In genomic region chr3:41241800-41242571, GRCh38 we compare ENCODE assay signal across 3 cellular contexts.
TF ChIP-seq lines count a peak whose summit lies in the region.

No MANE protein-coding gene starts in this region.

TF ChIP-seq in SK-N-SH treated with all-trans-retinoic acid at 6 μM for 48 hours, 23 proteins besides CTCF, POLR2A, EP300 and RAD21:
- TF ChIP-seq OSR1 (CRISPR knock-in tag; IDR thresholded peaks at IDR 0.05) (no peak), PATZ1 (CRISPR knock-in tag; IDR thresholded peaks at IDR 0.05; ENCODE audit: borderline replicate concordance) (0 out of 2 replicates have a peak, but pooled peaks have one; percentile 16), ISL1 (CRISPR knock-in tag; IDR thresholded peaks at IDR 0.05) (no peak), RARB (CRISPR knock-in tag; IDR thresholded peaks at IDR 0.05) (no peak)

TF ChIP-seq in SK-N-SH, 30 proteins besides CTCF, POLR2A, EP300 and RAD21:
- no peak for TF ChIP-seq FOSL2 (IDR thresholded peaks at IDR 0.05; ENCODE audit: borderline replicate concordance, low read depth)
- no peak for TF ChIP-seq RXRA (IDR thresholded peaks at IDR 0.05; ENCODE audit: borderline replicate concordance, low read depth)
- TF ChIP-seq POLR2AphosphoS5 (IDR thresholded peaks at IDR 0.05; ENCODE audit: low read depth, low read length) = no peak
- TF ChIP-seq TAF1 (IDR thresholded peaks at IDR 0.05; ENCODE audit: borderline replicate concordance, low read depth, low read length) = no peak
- TF ChIP-seq TEAD4 (IDR thresholded peaks at IDR 0.05; ENCODE audit: borderline replicate concordance, insufficient read depth) = no peak
- no peak for TF ChIP-seq FOXM1 (IDR thresholded peaks at IDR 0.05; ENCODE audit: low read depth)
- TF ChIP-seq PBX3 (IDR thresholded peaks at IDR 0.05) = no peak
- TF ChIP-seq RFX5 (IDR thresholded peaks at IDR 0.05; ENCODE audit: low read length) = no peak
- no peak for TF ChIP-seq NRF1 (IDR thresholded peaks at IDR 0.05; ENCODE audit: low read depth, low read length)
- TF ChIP-seq TCF12 (IDR thresholded peaks at IDR 0.05) = no peak
- no peak for TF ChIP-seq REST (IDR thresholded peaks at IDR 0.05; ENCODE audit: low read depth, low read length)
- no peak for TF ChIP-seq USF1 (IDR thresholded peaks at IDR 0.05; ENCODE audit: borderline replicate concordance, low read depth)
- no peak for TF ChIP-seq USF2 (IDR thresholded peaks at IDR 0.05; ENCODE audit: borderline replicate concordance, low read depth, low read length)
- no peak for TF ChIP-seq MAX (IDR thresholded peaks at IDR 0.05; ENCODE audit: low read depth)

TF ChIP-seq in K562, 482 proteins besides CTCF, POLR2A, EP300 and RAD21:
- TF ChIP-seq ZNF398 (CRISPR knock-in tag; IDR thresholded peaks at IDR 0.05) (no peak), RNF219 (CRISPR knock-in tag; IDR thresholded peaks at IDR 0.05) (no peak), RBM22 (IDR thresholded peaks at IDR 0.05; ENCODE audit: low read depth, low read length, poor library complexity, severe bottlenecking) (no peak), ZBTB7A (IDR thresholded peaks at IDR 0.05; ENCODE audit: borderline replicate concordance, control insufficient read depth, low read depth, low read length) (no peak), ZNF740 (CRISPR knock-in tag; IDR thresholded peaks at IDR 0.05) (no peak), ZNF740 (tag; IDR thresholded peaks at IDR 0.05) (no peak), ZZZ3 (IDR thresholded peaks at IDR 0.05) (no peak), DLX4 (CRISPR knock-in tag; IDR thresholded peaks at IDR 0.05) (no peak), STAT5A (IDR thresholded peaks at IDR 0.05; ENCODE audit: borderline replicate concordance, low read length) (no peak), ZNF253 (CRISPR knock-in tag; conservative IDR thresholded peaks at IDR 0.05) (no peak), POLR2AphosphoS2 (IDR thresholded peaks at IDR 0.05; ENCODE audit: low read length) (0 out of 2 replicates have a peak, but pooled peaks have one; percentile 47), MAZ (CRISPR knock-in tag; conservative IDR thresholded peaks at IDR 0.05 in 1 of 2, IDR thresholded peaks at IDR 0.05 in 1 of 2) (0 out of 4 replicates have a peak, but pooled peaks of 1 of the 2 experiments have one; percentile 14), ZNF512 (tag; IDR thresholded peaks at IDR 0.05) (no peak), ERF (CRISPR knock-in tag; IDR thresholded peaks at IDR 0.05) (0 out of 2 replicates have a peak, but pooled peaks have one; percentile 59), ZNF699 (CRISPR knock-in tag; IDR thresholded peaks at IDR 0.05; ENCODE audit: insufficient replicate concordance) (no peak), CHAMP1 (IDR thresholded peaks at IDR 0.05) (no peak), STAT5B (CRISPR knock-in tag; IDR thresholded peaks at IDR 0.05) (no peak), HNRNPUL1 (IDR thresholded peaks at IDR 0.05; ENCODE audit: low read length) (no peak), PBX2 (CRISPR knock-in tag; IDR thresholded peaks at IDR 0.05; ENCODE audit: low read depth) (no peak), PBX2 (tag; conservative IDR thresholded peaks at IDR 0.05; ENCODE audit: low read depth) (no peak), POLR2B (IDR thresholded peaks at IDR 0.05; ENCODE audit: low read depth, partially characterized antibody) (peak; percentile 54), SUPT5H (IDR thresholded peaks at IDR 0.05) (peak; percentile 71), PRDM10 (IDR thresholded peaks at IDR 0.05; ENCODE audit: partially characterized antibody) (no peak), CREB5 (CRISPR knock-in tag; IDR thresholded peaks at IDR 0.05) (no peak), ZBTB17 (CRISPR knock-in tag; IDR thresholded peaks at IDR 0.05) (0 out of 2 replicates have a peak, but pooled peaks have one; percentile 35)
TF ChIP-seq in K562: peak in this region for 6.
